29 cellular contexts compared by ENCODE assay signal in the genomic region with DNA sequence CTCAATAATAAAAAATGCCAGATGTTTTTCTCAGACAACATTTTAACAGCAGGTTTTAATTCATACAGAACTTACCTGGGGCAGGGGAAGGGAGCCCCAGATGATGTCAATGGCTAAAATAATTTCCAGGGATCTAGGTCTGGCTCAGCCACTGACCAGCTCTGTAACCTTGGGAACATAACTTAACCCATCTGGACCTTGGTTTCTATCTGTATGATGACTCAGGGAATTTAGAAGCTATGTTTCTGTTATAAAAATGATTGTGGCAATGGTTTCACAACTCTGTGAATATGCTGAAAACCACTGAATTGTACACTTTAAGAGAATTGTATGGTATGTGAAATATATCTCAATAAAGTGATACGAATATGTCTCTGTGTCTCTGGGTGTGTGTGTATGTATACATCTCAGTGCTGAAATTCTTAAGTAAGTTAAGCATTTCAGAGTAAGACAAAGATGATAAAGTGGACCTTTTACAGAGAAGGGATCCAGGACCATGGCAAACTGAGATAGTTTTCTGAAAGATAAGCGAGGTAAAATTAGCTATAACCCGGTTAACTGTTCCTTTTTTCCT. TPM values are rescaled to one million over a fixed set of nuclear protein-coding genes. Genes with fewer than 3 reads are reported as not detected.
A peak's percentile ranks its signal among the peaks of the same experiment; 100 is the strongest.
DNase-seq lines count a peak whose midpoint lies in the region; ATAC-seq and TF ChIP-seq lines count a peak whose summit lies in the region.
"Had no signal": no experiment of that assay in that cellular context is flagged by ENCODE, and none has a peak within 500 bp of the region (broad histone marks: within the 10 kb centered on the region; RNA-seq: fewer than 3 reads in every experiment).

No MANE protein-coding gene starts in this region.

- H3K27me3 Mint-ChIP-seq in brain: peaks cover 26% of the 10 kb centered on the region
- H3K27me3 Mint-ChIP-seq in stimulated activated naive CD8-positive, alpha-beta T cell treated with anti-CD3 and anti-CD28 coated beads, Interleukin-15, amount 100 ng/mL, for 72 hours: peaks cover 51% of the 10 kb centered on the region

- no peaks in the 10 kb centered on the region for H3K36me3 Mint-ChIP-seq in brain
- H3K36me3 Mint-ChIP-seq: CD4-positive, alpha-beta memory T cell; naive thymus-derived CD8-positive, alpha-beta T cell; stimulated activated memory B cell treated with anti-CD40 and anti-IgM and Interleukin-4, amounts not matched to agents 10 μg/mL and 1 μg/mL and 100 μg/mL, for 72 hours had no signal

- TF ChIP-seq CTCF in AG09319 (IDR thresholded peaks at IDR 0.05; ENCODE audit: low read depth, low read length) (no peak), brain (conservative IDR thresholded peaks at IDR 0.05) (no peak), foreskin fibroblast (IDR thresholded peaks at IDR 0.05; ENCODE audit: low read depth, low read length) (no peak)

- DNase-seq in AG09319 (ENCODE audit: extremely low read depth, low read depth): peak; percentile 34
- DNase-seq in HS-5 (ENCODE audit: low read depth): peak; percentile 51
- peak; percentile 20 to 71 for DNase-seq in foreskin fibroblast
- no peak for DNase-seq in stimulated activated naive CD8-positive, alpha-beta T cell treated with anti-CD3 and anti-CD28 coated beads, Interleukin-15, amount 100 ng/mL, for 72 hours
- no peak for DNase-seq in LoVo (ENCODE audit: low spot score)
- DNase-seq: activated CD4-positive, alpha-beta T cell treated with anti-CD3 and anti-CD28 coated beads, Interleukin-2, amount 50 U/mL, for 1 hour; activated naive CD4-positive, alpha-beta T cell treated with anti-CD3 and anti-CD28 coated beads for 36 hours; CD4-positive, alpha-beta memory T cell; DMS 273 treated with DMSO at 0.1 percent for 48 hours; gastrocnemius medialis; islet precursor cell; Kasumi-1; left ventricle myocardium superior; naive thymus-derived CD8-positive, alpha-beta T cell; NCI-H1092 treated with DMSO at 0.1 percent for 48 hours; NCI-H2029; NCI-H748 treated with DMSO at 0.1 percent for 48 hours; retina; spleen; stimulated activated CD4-positive, alpha-beta T cell treated with anti-CD3 and anti-CD28 coated beads, Interleukin-2, amount 100 ng/mL, for 48 hours; testis had no signal

- H3K9me3 Mint-ChIP-seq in brain: peaks cover 0 to 10% (median 9%) of the 10 kb centered on the region in 5 experiments
- no peaks in the 10 kb centered on the region for H3K9me3 Mint-ChIP-seq in stimulated activated naive CD8-positive, alpha-beta T cell treated with anti-CD3 and anti-CD28 coated beads, Interleukin-15, amount 100 ng/mL, for 72 hours
- H3K9me3 Mint-ChIP-seq: activated naive CD4-positive, alpha-beta T cell treated with anti-CD3 and anti-CD28 coated beads for 36 hours; central memory CD8-positive, alpha-beta T cell; stimulated activated memory B cell treated with anti-CD40 and anti-IgM and Interleukin-4, amounts not matched to agents 10 μg/mL and 1 μg/mL and 100 μg/mL, for 72 hours had no signal

- peaks cover 26% of the 10 kb centered on the region for H3K4me1 Mint-ChIP-seq in brain
- peaks cover 14% of the 10 kb centered on the region for H3K4me1 Mint-ChIP-seq in stimulated activated naive CD8-positive, alpha-beta T cell treated with anti-CD3 and anti-CD28 coated beads, Interleukin-15, amount 100 ng/mL, for 72 hours

- H3K4me3 Mint-ChIP-seq in brain: peak overlapping the region in 3 of 5 experiments; percentile 42 to 87 (median 86)
- no peak overlapping the region for H3K4me3 Mint-ChIP-seq in stimulated activated naive CD8-positive, alpha-beta T cell treated with anti-CD3 and anti-CD28 coated beads, Interleukin-15, amount 100 ng/mL, for 72 hours
- H3K4me3 Mint-ChIP-seq: activated naive CD4-positive, alpha-beta T cell treated with anti-CD3 and anti-CD28 coated beads for 36 hours; CD4-positive, alpha-beta memory T cell; central memory CD8-positive, alpha-beta T cell; naive thymus-derived CD8-positive, alpha-beta T cell; stimulated activated memory B cell treated with anti-CD40 and anti-IgM and Interleukin-4, amounts not matched to agents 10 μg/mL and 1 μg/mL and 100 μg/mL, for 72 hours had no signal

- ATAC-seq in HG02588 (IDR thresholded peaks at IDR 0.05; ENCODE audit: unreplicated experiment) (no peak), GM19023 (IDR thresholded peaks at IDR 0.05; ENCODE audit: unreplicated experiment) (no peak)
- no peak for ATAC-seq in stimulated activated naive CD8-positive, alpha-beta T cell treated with anti-CD3 and anti-CD28 coated beads, Interleukin-15, amount 100 ng/mL, for 72 hours
- ATAC-seq: gastrocnemius medialis; left ventricle myocardium superior; naive thymus-derived CD8-positive, alpha-beta T cell; SK-N-SH treated with all-trans-retinoic acid at 6 μM for 48 hours; stimulated activated memory B cell treated with anti-CD40 and anti-IgM and Interleukin-4, amounts not matched to agents 10 μg/mL and 1 μg/mL and 100 μg/mL, for 72 hours had no signal

- no peak overlapping the region for H3K4me3 ChIP-seq in foreskin fibroblast (ENCODE audit: low read depth in 1 of 2, low read length in 2 of 2)
- H3K4me3 ChIP-seq: gastrocnemius medialis, spleen, testis, vagina had no signal

- H3K27ac Mint-ChIP-seq in brain: no peak overlapping the region
- no peak overlapping the region for H3K27ac Mint-ChIP-seq in stimulated activated naive CD8-positive, alpha-beta T cell treated with anti-CD3 and anti-CD28 coated beads, Interleukin-15, amount 100 ng/mL, for 72 hours
- H3K27ac Mint-ChIP-seq: activated naive CD4-positive, alpha-beta T cell treated with anti-CD3 and anti-CD28 coated beads for 36 hours; CD4-positive, alpha-beta memory T cell; naive thymus-derived CD8-positive, alpha-beta T cell; stimulated activated memory B cell treated with anti-CD40 and anti-IgM and Interleukin-4, amounts not matched to agents 10 μg/mL and 1 μg/mL and 100 μg/mL, for 72 hours had no signal

RNA-seq across cellular contexts. Expression of a gene that starts 2.9 kb away (rescaled TPM):
- polyA plus RNA-seq in brain (ENCODE audit: insufficient read depth, low read depth, low replicate concordance): 16.8 TPM
- polyA plus RNA-seq: AG04450; naive thymus-derived CD8-positive, alpha-beta T cell had no signal

Comparison
In these comparisons a context has a peak if more than half of its experiments do, and no peak if none do; other contexts are left out.
1. DNase-seq: peak in AG09319 (single experiment), HS-5 (single experiment) and foreskin fibroblast (2 of 2); none in stimulated activated naive CD8-positive, alpha-beta T cell treated with anti-CD3 and anti-CD28 coated beads, Interleukin-15, amount 100 ng/mL, for 72 hours (0 of 2) and LoVo (single experiment).
2. H3K4me3 Mint-ChIP-seq: peak in brain (3 of 5); none in stimulated activated naive CD8-positive, alpha-beta T cell treated with anti-CD3 and anti-CD28 coated beads, Interleukin-15, amount 100 ng/mL, for 72 hours (0 of 2).